In genomic region chr9:91562412-91562811, GRCh38 we compare ENCODE assay signal across 24 cellular contexts.
DNase-seq lines count a peak whose midpoint lies in the region; ATAC-seq, FAIRE-seq and TF ChIP-seq lines count a peak whose summit lies in the region.
"Had no signal": no experiment of that assay in that cellular context is flagged by ENCODE, and none has a peak within 500 bp of the region (broad histone marks: within the 10 kb centered on the region; RNA-seq: fewer than 3 reads in every experiment).

No MANE protein-coding gene starts in this region.

- H3K4ac ChIP-seq in IMR-90 (ENCODE audit: low read depth, low read length): no peak overlapping the region

- H2AFZ ChIP-seq in IMR-90 (replicated peaks; ENCODE audit: low read length, poor library complexity): no peak overlapping the region
- no peak overlapping the region for H2AFZ ChIP-seq in astrocyte (ENCODE audit: low read depth, low read length)
- H2AFZ ChIP-seq: GM23248, PC-9 had no signal

- intact Hi-C loops in IMR-90 (cut with micrococcal nuclease): loop anchor here (10.0 kb wide), 1 partner anchor 648 kb away; no protein-coding TSS in a partner anchor
- intact Hi-C loops in activated CD4-positive, alpha-beta T cell treated with anti-CD3 and anti-CD28 coated beads, Interleukin-2, amount 10 ng/mL, durations not matched to agents 24 days and 14 days (cut with micrococcal nuclease): no loop called here

- H2BK5ac ChIP-seq in IMR-90 (ENCODE audit: low read depth, low read length, poor library complexity, severe bottlenecking): no peak overlapping the region

- no peaks in the 10 kb centered on the region for H3K27me3 Mint-ChIP-seq in astrocyte (ENCODE audit: low read depth, unreplicated experiment)
- peaks cover 36% of the 10 kb centered on the region for H3K27me3 Mint-ChIP-seq in activated CD4-positive, alpha-beta T cell treated with anti-CD3 and anti-CD28 coated beads, Interleukin-2, amount 10 ng/mL, durations not matched to agents 24 days and 14 days
- H3K27me3 Mint-ChIP-seq in activated T-helper 17 cell treated with anti-CD3 and anti-CD28 coated beads, Interleukin-2, amount 50 U/mL, for 72 hours: peaks cover 17% of the 10 kb centered on the region
- H3K27me3 Mint-ChIP-seq in activated CD8-positive, alpha-beta T cell treated with anti-CD3 and anti-CD28 coated beads, Interleukin-2, amount 10 ng/mL, durations not matched to agents 7 days and 5 days (ENCODE audit: low read depth): peaks cover 22% of the 10 kb centered on the region

- POLR2A ChIA-PET in IMR-90 (lab: Charles Lee; ENCODE audit: unreplicated experiment): no interaction called here
- POLR2A ChIA-PET in activated CD8-positive, alpha-beta T cell treated with anti-CD3 and anti-CD28 coated beads, Interleukin-2, amount 10 ng/mL, durations not matched to agents 7 days and 5 days (lab: Charles Lee): no interaction called here

- H3K4me1 Mint-ChIP-seq in astrocyte (ENCODE audit: low read depth, unreplicated experiment): peaks cover 15% of the 10 kb centered on the region
- H3K4me1 Mint-ChIP-seq in activated CD4-positive, alpha-beta T cell treated with anti-CD3 and anti-CD28 coated beads, Interleukin-2, amount 10 ng/mL, durations not matched to agents 24 days and 14 days: no peaks in the 10 kb centered on the region
- H3K4me1 Mint-ChIP-seq in activated T-helper 17 cell treated with anti-CD3 and anti-CD28 coated beads, Interleukin-2, amount 50 U/mL, for 72 hours: no peaks in the 10 kb centered on the region
- H3K4me1 Mint-ChIP-seq in activated CD8-positive, alpha-beta T cell treated with anti-CD3 and anti-CD28 coated beads, Interleukin-2, amount 10 ng/mL, durations not matched to agents 7 days and 5 days (ENCODE audit: low read depth): no peaks in the 10 kb centered on the region
- H3K4me1 Mint-ChIP-seq: B cell had no signal

- dilution Hi-C loops in IMR-90 (cut with HindIII; ENCODE audit: low sequenced_read_pairs, unreplicated experiment): no loop called here

- no CpG with 5 or more reads among the region's 3 CpGs for WGBS in IMR-90 (ENCODE audit: extremely low coverage in 2 of 2, insufficient read length in 1 of 2), 2 experiments

- H3K4me1 ChIP-seq in IMR-90 (ENCODE audit: control insufficient read depth, insufficient read depth, low read length) (peaks cover 5% of the 10 kb centered on the region; the same call in 1 of the 2 replicates), astrocyte (ENCODE audit: insufficient read depth, low read length) (no peaks in the 10 kb centered on the region)
- H3K4me1 ChIP-seq: A549, SJCRH30 had no signal

- CTCF ChIA-PET in IMR-90 (lab: Yijun Ruan, JAX): interaction anchor here (1.0 to 1.2 kb wide), 2 partner anchors 129 to 222 kb away, joined by 3 read pairs; no protein-coding TSS in a partner anchor
- CTCF ChIA-PET in activated CD8-positive, alpha-beta T cell treated with anti-CD3 and anti-CD28 coated beads, Interleukin-2, amount 10 ng/mL, durations not matched to agents 7 days and 5 days (lab: Charles Lee): no interaction called here

- no peak overlapping the region for H3K14ac ChIP-seq in IMR-90 (replicated peaks; ENCODE audit: low read depth, low read length)

- no TSS peak for BruUV-seq in IMR-90 (replicated peaks; lab: Mats Ljungman, UMichigan)

- H3K9me3 Mint-ChIP-seq in astrocyte (ENCODE audit: unreplicated experiment): no peaks in the 10 kb centered on the region
- no peaks in the 10 kb centered on the region for H3K9me3 Mint-ChIP-seq in activated CD4-positive, alpha-beta T cell treated with anti-CD3 and anti-CD28 coated beads, Interleukin-2, amount 10 ng/mL, durations not matched to agents 24 days and 14 days
- H3K9me3 Mint-ChIP-seq in activated T-helper 17 cell treated with anti-CD3 and anti-CD28 coated beads, Interleukin-2, amount 50 U/mL, for 72 hours: no peaks in the 10 kb centered on the region
- H3K9me3 Mint-ChIP-seq in activated CD8-positive, alpha-beta T cell treated with anti-CD3 and anti-CD28 coated beads, Interleukin-2, amount 10 ng/mL, durations not matched to agents 7 days and 5 days (ENCODE audit: insufficient read depth): no peaks in the 10 kb centered on the region
- H3K9me3 Mint-ChIP-seq: H9 had no signal

- H3K4me3 Mint-ChIP-seq in astrocyte (ENCODE audit: unreplicated experiment): no peak overlapping the region
- no peak overlapping the region for H3K4me3 Mint-ChIP-seq in activated CD4-positive, alpha-beta T cell treated with anti-CD3 and anti-CD28 coated beads, Interleukin-2, amount 10 ng/mL, durations not matched to agents 24 days and 14 days
- H3K4me3 Mint-ChIP-seq in activated T-helper 17 cell treated with anti-CD3 and anti-CD28 coated beads, Interleukin-2, amount 50 U/mL, for 72 hours: no peak overlapping the region
- no peak overlapping the region for H3K4me3 Mint-ChIP-seq in activated CD8-positive, alpha-beta T cell treated with anti-CD3 and anti-CD28 coated beads, Interleukin-2, amount 10 ng/mL, durations not matched to agents 7 days and 5 days
- H3K4me3 Mint-ChIP-seq: B cell, H9 had no signal

- H3K9ac ChIP-seq in IMR-90 (ENCODE audit: low read depth, low read length) (no peak overlapping the region), astrocyte (ENCODE audit: low read length) (no peak overlapping the region)
- H3K9ac ChIP-seq: GM23248 had no signal

- peak overlapping the region; percentile 58; the same call in 1 of the 2 replicates for H3K4me2 ChIP-seq in IMR-90 (ENCODE audit: low read depth, low read length)
- H3K4me2 ChIP-seq in astrocyte (ENCODE audit: low read length): no peak overlapping the region
- H3K4me2 ChIP-seq: A549, PC-9 had no signal

- TF ChIP-seq POLR2A in IMR-90 (IDR thresholded peaks at IDR 0.05; ENCODE audit: low read depth, low read length): no peak

- TF ChIP-seq CTCF in IMR-90 (conservative IDR thresholded peaks at IDR 0.05; ENCODE audit: low read depth, low read length) (0 out of 2 replicates have a peak, but pooled peaks have one; percentile 14), astrocyte (IDR thresholded peaks at IDR 0.05; ENCODE audit: insufficient read depth, low read depth, low read length) (no peak), fibroblast of the aortic adventitia (IDR thresholded peaks at IDR 0.05; ENCODE audit: insufficient read depth, low read length) (no peak)

- H3K9me3 ChIP-seq in IMR-90 (ENCODE audit: control insufficient read depth, insufficient read depth, low read length) (no peaks in the 10 kb centered on the region), astrocyte (ENCODE audit: insufficient read depth, low read depth, low read length) (no peaks in the 10 kb centered on the region)
- H3K9me3 ChIP-seq: A549, SJCRH30 had no signal

- no peak overlapping the region for H3K27ac ChIP-seq in IMR-90 (ENCODE audit: insufficient read depth, low read length)
- H3K27ac ChIP-seq in astrocyte (ENCODE audit: low read depth, low read length): no peak overlapping the region
- H3K27ac ChIP-seq: A549, C4-2B, GM23248, PC-9, SJCRH30 had no signal

- H2AK9ac ChIP-seq in IMR-90 (replicated peaks; ENCODE audit: low read depth, low read length, poor library complexity): no peak overlapping the region

- H3K4me3 ChIP-seq in IMR-90 (ENCODE audit: insufficient read depth, low read depth, low read length) (no peak overlapping the region), astrocyte (ENCODE audit: insufficient read depth, low read depth, low read length) (no peak overlapping the region), fibroblast of the aortic adventitia (ENCODE audit: low read depth, low read length) (no peak overlapping the region)
- H3K4me3 ChIP-seq: A549, GM23248, K562, PC-9, SJCRH30 had no signal

- H4K20me1 ChIP-seq in IMR-90 (ENCODE audit: insufficient read depth, low read length) (no peaks in the 10 kb centered on the region), astrocyte (ENCODE audit: insufficient read depth, low read length) (no peaks in the 10 kb centered on the region)

- no peak overlapping the region for H4K8ac ChIP-seq in IMR-90 (ENCODE audit: low read depth in 2 of 2, low read length in 2 of 2)

- H3K23ac ChIP-seq in IMR-90 (ENCODE audit: low read depth, low read length): no peak overlapping the region

- H4K5ac ChIP-seq in IMR-90 (ENCODE audit: low read depth, low read length): no peak overlapping the region

- no peak overlapping the region for H2BK20ac ChIP-seq in IMR-90 (ENCODE audit: low read depth, low read length)

- DNase-seq in IMR-90 (peak; percentile 45), astrocyte (ENCODE audit: low read depth) (no peak), fibroblast of the aortic adventitia (ENCODE audit: low read depth) (peak; percentile 52), stromal cell of bone marrow (ENCODE audit: low read depth) (peak; percentile 26), GM19240 (ENCODE audit: insufficient read length, low spot score) (no peak)
- no peak for DNase-seq in activated CD4-positive, alpha-beta T cell treated with anti-CD3 and anti-CD28 coated beads, Interleukin-2, amount 10 ng/mL, durations not matched to agents 24 days and 14 days
- no peak for DNase-seq in activated CD8-positive, alpha-beta T cell treated with anti-CD3 and anti-CD28 coated beads, Interleukin-2, amount 10 ng/mL, durations not matched to agents 7 days and 5 days
- DNase-seq: GM23248, H9, MV-4-11, NCI-H1105, NCI-H1436 treated with DMSO at 0.1 percent for 48 hours, NCI-H187 treated with DMSO at 0.1 percent for 48 hours, NCI-H524 treated with DMSO at 0.1 percent for 48 hours, NCI-H774, PC-9, SJCRH30 had no signal

- no peaks in the 10 kb centered on the region; the same call in 1 of the 2 replicates for H3K9me1 ChIP-seq in IMR-90 (ENCODE audit: insufficient read depth, low read length)

- no peak overlapping the region for H3K56ac ChIP-seq in IMR-90 (ENCODE audit: extremely low read depth, insufficient read depth, low read length)

- no peaks in the 10 kb centered on the region for H3K79me2 ChIP-seq in astrocyte (ENCODE audit: insufficient read depth, low read length)

- H3K36me3 Mint-ChIP-seq in astrocyte (ENCODE audit: low read depth, unreplicated experiment): no peaks in the 10 kb centered on the region
- H3K36me3 Mint-ChIP-seq in activated CD4-positive, alpha-beta T cell treated with anti-CD3 and anti-CD28 coated beads, Interleukin-2, amount 10 ng/mL, durations not matched to agents 24 days and 14 days (ENCODE audit: low read depth): no peaks in the 10 kb centered on the region
- H3K36me3 Mint-ChIP-seq in activated T-helper 17 cell treated with anti-CD3 and anti-CD28 coated beads, Interleukin-2, amount 50 U/mL, for 72 hours (ENCODE audit: low read depth): no peaks in the 10 kb centered on the region
- no peaks in the 10 kb centered on the region for H3K36me3 Mint-ChIP-seq in activated CD8-positive, alpha-beta T cell treated with anti-CD3 and anti-CD28 coated beads, Interleukin-2, amount 10 ng/mL, durations not matched to agents 7 days and 5 days (ENCODE audit: low read depth)

- ATAC-seq in IMR-90 (ENCODE audit: low read depth): peak; percentile 68
- no peak for ATAC-seq in activated T-helper 17 cell treated with anti-CD3 and anti-CD28 coated beads, Interleukin-2, amount 50 U/mL, for 72 hours (replicated peaks)
- no peak for ATAC-seq in activated CD8-positive, alpha-beta T cell treated with anti-CD3 and anti-CD28 coated beads, Interleukin-2, amount 10 ng/mL, durations not matched to agents 7 days and 5 days
- ATAC-seq: A549, HepG2, K562, Right ventricle myocardium inferior had no signal

- no peak overlapping the region for H3K27ac Mint-ChIP-seq in astrocyte (ENCODE audit: unreplicated experiment)
- H3K27ac Mint-ChIP-seq in activated CD4-positive, alpha-beta T cell treated with anti-CD3 and anti-CD28 coated beads, Interleukin-2, amount 10 ng/mL, durations not matched to agents 24 days and 14 days: no peak overlapping the region
- H3K27ac Mint-ChIP-seq in activated T-helper 17 cell treated with anti-CD3 and anti-CD28 coated beads, Interleukin-2, amount 50 U/mL, for 72 hours: no peak overlapping the region
- H3K27ac Mint-ChIP-seq in activated CD8-positive, alpha-beta T cell treated with anti-CD3 and anti-CD28 coated beads, Interleukin-2, amount 10 ng/mL, durations not matched to agents 7 days and 5 days: no peak overlapping the region
- H3K27ac Mint-ChIP-seq: B cell had no signal

- FAIRE-seq in astrocyte (lab: Jason Lieb, UNC): peak; percentile 5
- FAIRE-seq: A549, HepG2, K562 had no signal

- no peak overlapping the region for H4K91ac ChIP-seq in IMR-90 (ENCODE audit: insufficient read depth, low read depth, low read length)

- H3K36me3 ChIP-seq in IMR-90 (ENCODE audit: control insufficient read depth, insufficient read depth, low read length): no peaks in the 10 kb centered on the region
- no peaks in the 10 kb centered on the region for H3K36me3 ChIP-seq in astrocyte (ENCODE audit: insufficient read depth, low read length)
- H3K36me3 ChIP-seq: SJCRH30 had no signal

- no peak overlapping the region for H2AK5ac ChIP-seq in IMR-90 (ENCODE audit: low read depth, low read length)

- no peak overlapping the region for H2BK15ac ChIP-seq in IMR-90 (ENCODE audit: low read depth, low read length)

- peak; percentile 26; the same call in 1 of the 2 replicates for TF ChIP-seq RAD21 in IMR-90 (IDR thresholded peaks at IDR 0.05; ENCODE audit: low read length)

- H3K27me3 ChIP-seq in IMR-90 (ENCODE audit: control insufficient read depth, insufficient read depth, low read length): no peaks in the 10 kb centered on the region
- H3K27me3 ChIP-seq in astrocyte (ENCODE audit: insufficient read depth, low read length): no peaks in the 10 kb centered on the region

- H3K18ac ChIP-seq in IMR-90 (ENCODE audit: low read depth, low read length): no peak overlapping the region

- H3K79me1 ChIP-seq in IMR-90 (ENCODE audit: low read depth in 1 of 2, low read length in 2 of 2): no peaks in the 10 kb centered on the region

- no peak overlapping the region for H2BK120ac ChIP-seq in IMR-90 (ENCODE audit: low read depth, low read length)

- in situ Hi-C loops in IMR-90 (cut with MboI; ENCODE audit: low sequenced_read_pairs): no loop called here

Comparison
In these comparisons a context has a peak if more than half of its experiments do, and no peak if none do; other contexts are left out.
1. DNase-seq: peak in IMR-90 (single experiment), fibroblast of the aortic adventitia (single experiment) and stromal cell of bone marrow (single experiment); none in astrocyte (single experiment), activated CD4-positive, alpha-beta T cell treated with anti-CD3 and anti-CD28 coated beads, Interleukin-2, amount 10 ng/mL, durations not matched to agents 24 days and 14 days (single experiment), GM19240 (single experiment) and activated CD8-positive, alpha-beta T cell treated with anti-CD3 and anti-CD28 coated beads, Interleukin-2, amount 10 ng/mL, durations not matched to agents 7 days and 5 days (single experiment).